In the genomic region with DNA sequence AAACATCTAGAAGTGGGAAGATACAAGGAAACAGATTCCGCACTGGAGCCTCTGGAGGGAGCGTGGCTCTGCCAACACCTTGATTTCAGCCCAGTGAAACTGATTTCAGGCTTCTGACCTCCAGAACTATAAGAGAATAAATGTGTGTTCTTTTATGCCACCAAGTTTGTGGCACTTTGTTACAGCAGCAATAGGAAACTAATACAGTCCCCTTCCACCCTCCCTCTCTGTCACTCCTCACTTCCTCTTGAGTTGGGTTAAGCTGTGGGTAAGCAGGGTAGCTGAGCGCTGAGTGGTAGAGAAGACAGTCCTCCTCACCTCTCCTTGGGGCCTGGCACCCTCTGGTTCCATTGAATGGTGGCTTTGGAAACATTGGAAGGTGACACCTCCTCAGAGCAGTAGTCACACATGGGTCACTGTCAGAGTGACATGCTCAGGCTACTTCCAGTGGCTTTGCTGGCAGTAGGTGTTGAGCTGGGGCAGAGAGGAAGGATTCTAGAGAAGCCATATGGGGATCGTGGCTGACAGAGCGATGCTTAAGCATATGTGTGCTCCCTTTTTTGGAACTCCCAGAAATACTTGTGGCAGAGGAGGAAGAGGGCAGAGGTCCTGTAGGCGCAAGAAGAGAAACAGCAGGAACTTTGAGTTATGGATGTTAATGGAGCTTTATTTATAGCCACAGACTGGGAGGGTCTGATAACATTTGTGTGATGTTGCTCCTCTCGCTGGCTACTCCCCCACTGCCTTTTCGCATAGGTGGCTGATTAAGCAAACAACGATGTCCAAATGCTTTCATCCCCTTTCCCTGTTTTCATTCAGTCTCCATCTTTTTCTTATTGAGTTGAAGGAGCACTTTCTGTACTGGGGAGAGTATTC, we compare ENCODE assay signal across 1 cellular context.
TF ChIP-seq lines count a peak whose summit lies in the region.

No MANE protein-coding gene starts in this region.

TF ChIP-seq in K562, 482 proteins besides CTCF, POLR2A, EP300 and RAD21 (continued from another document):
- TF ChIP-seq CBFA2T3 (IDR thresholded peaks at IDR 0.05), result peak; percentile 10; the same call in 1 of the 2 replicates
- TF ChIP-seq ARID1B (IDR thresholded peaks at IDR 0.05), result 0 out of 2 replicates have a peak, but pooled peaks have one; percentile 11
- peak; percentile 58; the same call in 1 of the 2 replicates for TF ChIP-seq MEF2D (tag; conservative IDR thresholded peaks at IDR 0.05; ENCODE audit: low read depth)
- no peak for TF ChIP-seq SIRT6 (IDR thresholded peaks at IDR 0.05; ENCODE audit: low read depth, low read length)
- TF ChIP-seq MEIS2 (IDR thresholded peaks at IDR 0.05; ENCODE audit: partially characterized antibody), result peak; percentile 17
- TF ChIP-seq TCF3 (CRISPR knock-in tag; IDR thresholded peaks at IDR 0.05), result peak; percentile 67
TF ChIP-seq in K562: peak in this region for 9.
